Comparison of ENCODE assay signal across 9 cellular contexts in the genomic region with DNA sequence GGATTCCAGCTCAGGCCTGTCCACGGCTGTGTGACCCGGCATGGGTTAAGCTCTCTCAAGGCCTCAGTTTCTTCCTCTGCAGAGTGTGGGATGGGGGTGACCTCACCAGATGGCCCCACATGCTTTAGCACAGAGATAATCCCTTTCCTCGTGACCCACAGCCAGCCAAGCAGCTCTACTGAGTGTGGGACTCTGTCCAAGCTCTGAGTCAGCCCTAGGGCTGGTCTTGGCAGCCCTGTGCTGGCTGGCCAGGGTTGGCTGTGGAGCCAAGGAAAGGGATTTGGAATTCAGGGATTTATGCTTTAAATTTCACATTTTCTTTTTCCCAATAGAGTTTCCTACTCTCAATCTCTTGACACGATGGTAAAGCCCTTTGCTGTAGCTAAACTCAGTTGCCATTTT. TPM values are rescaled to one million over a fixed set of nuclear protein-coding genes. Genes with fewer than 3 reads are reported as not detected.
DNase-seq lines count a peak whose midpoint lies in the region; ATAC-seq, FAIRE-seq and TF ChIP-seq lines count a peak whose summit lies in the region.
"Had no signal": no experiment of that assay in that cellular context is flagged by ENCODE, and none has a peak within 500 bp of the region (broad histone marks: within the 10 kb centered on the region; RNA-seq: fewer than 3 reads in every experiment).

No MANE protein-coding gene starts in this region.

- DNase-seq in DMS 273 (lab: John Stamatoyannopoulos, UW; ENCODE audit: unreplicated experiment) (peak; percentile 86), T1000 (lab: John Stamatoyannopoulos, UW) (peak; percentile 75), frontal cortex (ENCODE audit: low spot score in 2 of 2) (peak; percentile 86 to 89), OCI-LY7 (ENCODE audit: low spot score) (no peak), KBM-7 (no peak), NCI-H748 (lab: John Stamatoyannopoulos, UW; ENCODE audit: unreplicated experiment) (no peak)

- H3K27me3 ChIP-seq in parathyroid adenoma (ENCODE audit: control insufficient read depth, insufficient read depth, low read length) = no peaks in the 10 kb centered on the region

- H3K36me3 ChIP-seq in parathyroid adenoma (ENCODE audit: control insufficient read depth, insufficient read depth, low read length) = no peaks in the 10 kb centered on the region
- no peaks in the 10 kb centered on the region for H3K36me3 ChIP-seq in OCI-LY7 (ENCODE audit: insufficient read depth, low read length)

- no peak for TF ChIP-seq CTCF in parathyroid adenoma (IDR thresholded peaks at IDR 0.05)
- no peak for TF ChIP-seq CTCF in OCI-LY7 (conservative IDR thresholded peaks at IDR 0.05; ENCODE audit: low read length)

- no peaks in the 10 kb centered on the region for H3K79me2 ChIP-seq in parathyroid adenoma
- no peaks in the 10 kb centered on the region for H3K79me2 ChIP-seq in OCI-LY7 (ENCODE audit: insufficient read depth, low read depth, low read length)

- H3K4me2 ChIP-seq in parathyroid adenoma (ENCODE audit: low read length) (no peak overlapping the region), OCI-LY7 (ENCODE audit: low read length) (no peak overlapping the region)

- in situ Hi-C loops in KBM-7 (cut with MboI; ENCODE audit: low pct_unique_long_range_greater_than_20kb, low sequenced_read_pairs) = no loop called here

- H3K4me3 ChIP-seq in parathyroid adenoma (ENCODE audit: low read depth, low read length) (no peak overlapping the region), OCI-LY7 (ENCODE audit: low read depth, low read length, poor library complexity, severe bottlenecking) (no peak overlapping the region)

- H2AFZ ChIP-seq in parathyroid adenoma (peak overlapping the region; percentile 48), OCI-LY7 (ENCODE audit: low read length) (no peak overlapping the region)

- H3K27ac ChIP-seq in parathyroid adenoma (peak overlapping the region; percentile 47), OCI-LY7 (ENCODE audit: low read depth, low read length, poor library complexity, severe bottlenecking) (no peak overlapping the region)

- intact Hi-C loops in OCI-LY7 (cut with micrococcal nuclease; ENCODE audit: unreplicated experiment) = no loop called here

- CTCF ChIA-PET in OCI-LY7 (lab: Charles Lee; ENCODE audit: unreplicated experiment) = no interaction called here

- no peak for ATAC-seq in HG03442 (IDR thresholded peaks at IDR 0.05; ENCODE audit: unreplicated experiment)

- POLR2A ChIA-PET in OCI-LY7 (lab: Charles Lee) = no interaction called here

- H3K9me2 ChIP-seq in OCI-LY7 (ENCODE audit: insufficient read depth, low read length) = no peaks in the 10 kb centered on the region

- H3K4me1 ChIP-seq in parathyroid adenoma = peaks cover 9% of the 10 kb centered on the region
- peaks cover 7% of the 10 kb centered on the region for H3K4me1 ChIP-seq in OCI-LY7 (ENCODE audit: insufficient read depth, low read length, poor library complexity, severe bottlenecking)

- FAIRE-seq in frontal cortex (lab: Jason Lieb, UNC) = peak; percentile 67
- FAIRE-seq: GM18507 had no signal

- H3K9me3 ChIP-seq in parathyroid adenoma (ENCODE audit: control insufficient read depth, low read length) = no peaks in the 10 kb centered on the region
- H3K9me3 ChIP-seq in OCI-LY7 (ENCODE audit: low read length) = no peaks in the 10 kb centered on the region

- no peak overlapping the region for H3K9ac ChIP-seq in parathyroid adenoma

- no peaks in the 10 kb centered on the region for H4K20me1 ChIP-seq in OCI-LY7 (ENCODE audit: insufficient read depth, low read length)

- BruUV-seq in OCI-LY7 (replicated peaks; lab: Mats Ljungman, UMichigan) = no TSS peak

RNA-seq across cellular contexts. Expression of a gene that starts 19.7 kb away (rescaled TPM):
- total RNA-seq in frontal cortex = 6.1 TPM
- 4.7 and 8.4 TPM in 2 replicates for total RNA-seq in OCI-LY7 (2014; rRNA removed; shearing (Covaris generic))
- total RNA-seq in OCI-LY7 (2022) = 33.3 and 35.3 TPM in 2 replicates

RNA-seq across cellular contexts. Expression of a gene that starts 56.8 kb away (rescaled TPM):
- total RNA-seq in frontal cortex (224 TPM), OCI-LY7 (2022) (228 and 238 TPM in 2 replicates)
- total RNA-seq in OCI-LY7 (2014; rRNA removed; shearing (Covaris generic)) = 286 and 311 TPM in 2 replicates

Comparison
In these comparisons a context has a peak if more than half of its experiments do, and no peak if none do; other contexts are left out.
1. DNase-seq: peak in DMS 273 (single experiment), T1000 (single experiment) and frontal cortex (2 of 2); none in OCI-LY7 (single experiment), KBM-7 (single experiment) and NCI-H748 (single experiment).